1 cellular context compared by ENCODE assay signal in the genomic region with DNA sequence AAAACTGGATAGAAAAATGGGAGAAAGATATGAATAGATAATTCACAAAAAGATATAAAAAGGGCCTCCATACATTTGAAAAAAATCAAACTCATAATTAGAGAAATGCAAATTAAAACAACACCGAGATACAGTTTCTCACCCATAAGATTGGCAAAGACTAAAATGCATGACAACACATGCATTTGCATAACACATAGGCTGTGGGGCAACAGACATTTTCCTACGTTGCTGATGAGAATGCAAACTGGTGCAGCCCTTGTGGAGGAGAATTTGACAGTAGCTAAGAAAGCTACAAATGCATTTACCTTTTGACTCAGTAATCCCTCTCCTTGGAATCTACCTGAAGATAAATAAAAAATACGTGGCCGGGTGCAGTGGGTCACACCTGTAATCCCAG.
TF ChIP-seq lines count a peak whose summit lies in the region.

No MANE protein-coding gene starts in this region.

TF ChIP-seq in H1, 55 proteins besides CTCF, POLR2A, EP300 and RAD21:
- TF ChIP-seq POU5F1 (IDR thresholded peaks at IDR 0.05; ENCODE audit: low read depth, low read length) (peak; percentile 80; the same call in 1 of the 2 replicates), KDM4A (IDR thresholded peaks at IDR 0.05; ENCODE audit: low read depth, low read length, severe bottlenecking) (no peak)
